8 cellular contexts compared by ENCODE assay signal in the genomic region with DNA sequence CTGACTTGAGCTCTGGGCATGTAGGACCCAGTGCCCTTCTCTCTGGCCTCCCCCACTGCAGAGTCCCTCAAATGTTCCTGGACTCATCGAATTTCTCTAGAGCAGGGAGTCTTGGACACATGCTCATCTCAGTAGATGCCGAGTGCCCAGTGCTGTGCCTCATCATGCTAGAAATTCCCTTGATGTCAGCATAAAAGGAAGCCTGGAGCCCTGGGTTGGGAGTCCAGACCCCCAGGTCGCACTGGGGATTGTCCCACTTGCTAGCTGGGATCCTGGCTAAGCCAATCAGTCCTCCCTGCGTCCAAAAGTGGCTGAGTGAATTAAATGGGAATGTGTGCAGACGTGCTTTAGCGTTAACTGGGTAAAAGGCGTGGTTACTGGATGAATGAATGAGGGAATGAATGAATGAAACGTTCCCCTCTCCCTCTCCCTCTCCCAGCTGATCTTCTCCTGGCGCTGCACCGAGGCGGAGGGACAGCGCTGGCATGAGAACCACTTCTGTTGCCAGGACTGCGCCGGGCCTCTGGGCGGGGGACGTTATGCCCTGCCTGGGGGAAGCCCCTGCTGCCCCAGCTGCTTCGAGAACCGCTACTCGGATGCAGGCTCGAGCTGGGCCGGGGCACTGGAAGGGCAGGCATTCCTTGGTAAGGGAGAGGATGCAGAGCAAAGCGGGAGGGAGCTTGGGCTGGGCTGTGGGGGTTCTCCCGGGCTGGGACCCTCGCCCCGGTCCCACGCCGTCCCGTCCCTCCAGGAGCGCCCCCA. TPM values are rescaled to one million over a fixed set of nuclear protein-coding genes. Genes with fewer than 3 reads are reported as not detected.
DNase-seq lines count a peak whose midpoint lies in the region; ATAC-seq, FAIRE-seq and TF ChIP-seq lines count a peak whose summit lies in the region.

No MANE protein-coding gene starts in this region.

- TF ChIP-seq CTCF in CD4-positive, alpha-beta T cell (IDR thresholded peaks at IDR 0.05) = no peak
- no peak for TF ChIP-seq CTCF in ascending aorta (IDR thresholded peaks at IDR 0.05)

- FAIRE-seq in HTR-8/SVneo (lab: Jason Lieb, UNC) (no peak), RCC 7860 (lab: Jason Lieb, UNC) (no peak)

- H3K27ac Mint-ChIP-seq in CD4-positive, alpha-beta T cell = no peak overlapping the region
- no peak overlapping the region for H3K27ac Mint-ChIP-seq in stimulated activated effector memory CD8-positive, alpha-beta T cell treated with anti-CD3 and anti-CD28 coated beads, Interleukin-12 subunit alpha, Interleukin-12 subunit beta, amount 100 ng/mL, for 72 hours

- H3K9ac ChIP-seq in iPS-15b (ENCODE audit: low read depth, low read length) = peak overlapping the region; percentile 47

- peaks cover 17 to 18% of the 10 kb centered on the region in 2 donors for H3K4me1 ChIP-seq in ascending aorta
- peaks cover 5% of the 10 kb centered on the region for H3K4me1 ChIP-seq in iPS-15b (ENCODE audit: control insufficient read depth, insufficient read depth, low read length)

- POLR2A ChIA-PET in CD4-positive, alpha-beta T cell (lab: Charles Lee) = interaction anchor here (1.2 to 3.0 kb wide), 15 partner anchors 52 to 1844 kb away, joined by 3 to 41 read pairs (median 9); a partner anchor contains a TSS

- H3K4me3 ChIP-seq in ascending aorta = peak overlapping the region; percentile 75 to 79
- peak overlapping the region; percentile 67 for H3K4me3 ChIP-seq in iPS-15b (ENCODE audit: low read depth, low read length)

- no peaks in the 10 kb centered on the region for H3K9me3 ChIP-seq in CD4-positive, alpha-beta T cell (ENCODE audit: control insufficient read depth, low read length)
- H3K9me3 ChIP-seq in ascending aorta (no peaks in the 10 kb centered on the region), iPS-15b (ENCODE audit: control insufficient read depth, insufficient read depth, low read length) (no peaks in the 10 kb centered on the region)

- peak overlapping the region; percentile 92 for H3K4me3 Mint-ChIP-seq in CD4-positive, alpha-beta T cell
- H3K4me3 Mint-ChIP-seq in stimulated activated effector memory CD8-positive, alpha-beta T cell treated with anti-CD3 and anti-CD28 coated beads, Interleukin-12 subunit alpha, Interleukin-12 subunit beta, amount 100 ng/mL, for 72 hours = peak overlapping the region; percentile 92

- CTCF ChIA-PET in CD4-positive, alpha-beta T cell (lab: Charles Lee) = interaction anchor here (0.7 to 2.9 kb wide), 16 partner anchors 8 to 778 kb away, joined by 3 to 75 read pairs (median 12); a partner anchor contains a TSS

- H3K36me3 Mint-ChIP-seq in CD4-positive, alpha-beta T cell (ENCODE audit: low read depth) = peaks cover 31% of the 10 kb centered on the region
- H3K36me3 Mint-ChIP-seq in stimulated activated effector memory CD8-positive, alpha-beta T cell treated with anti-CD3 and anti-CD28 coated beads, Interleukin-12 subunit alpha, Interleukin-12 subunit beta, amount 100 ng/mL, for 72 hours = peaks cover 37% of the 10 kb centered on the region

- H3K9me3 Mint-ChIP-seq in CD4-positive, alpha-beta T cell = no peaks in the 10 kb centered on the region
- H3K9me3 Mint-ChIP-seq in stimulated activated effector memory CD8-positive, alpha-beta T cell treated with anti-CD3 and anti-CD28 coated beads, Interleukin-12 subunit alpha, Interleukin-12 subunit beta, amount 100 ng/mL, for 72 hours = no peaks in the 10 kb centered on the region

- H3K27ac ChIP-seq in CD4-positive, alpha-beta T cell (ENCODE audit: low read depth, low read length) = no peak overlapping the region
- H3K27ac ChIP-seq in ascending aorta = peak overlapping the region; percentile 71 to 92

- H3K4me1 Mint-ChIP-seq in CD4-positive, alpha-beta T cell (ENCODE audit: low read depth) = peaks cover 32% of the 10 kb centered on the region
- peaks cover 20% of the 10 kb centered on the region for H3K4me1 Mint-ChIP-seq in stimulated activated effector memory CD8-positive, alpha-beta T cell treated with anti-CD3 and anti-CD28 coated beads, Interleukin-12 subunit alpha, Interleukin-12 subunit beta, amount 100 ng/mL, for 72 hours

- peaks cover 5% of the 10 kb centered on the region for H3K27me3 ChIP-seq in CD4-positive, alpha-beta T cell (ENCODE audit: control insufficient read depth, insufficient read depth, low read length)
- H3K27me3 ChIP-seq in ascending aorta = no peaks in the 10 kb centered on the region
- H3K27me3 ChIP-seq in iPS-15b (ENCODE audit: control insufficient read depth, insufficient read depth, low read length) = peaks cover 48% of the 10 kb centered on the region

- H3K27me3 Mint-ChIP-seq in CD4-positive, alpha-beta T cell = peaks cover 5% of the 10 kb centered on the region

- H3K36me3 ChIP-seq in ascending aorta (peaks cover 5 to 17% of the 10 kb centered on the region in 2 donors), iPS-15b (ENCODE audit: control insufficient read depth, insufficient read depth, low read length) (no peaks in the 10 kb centered on the region)

- no peak for ATAC-seq in CD4-positive, alpha-beta T cell (ENCODE audit: poor library complexity)
- peak; percentile 3 for ATAC-seq in HG02610 (IDR thresholded peaks at IDR 0.05; ENCODE audit: unreplicated experiment)
- no peak for ATAC-seq in stimulated activated effector memory CD8-positive, alpha-beta T cell treated with anti-CD3 and anti-CD28 coated beads, Interleukin-12 subunit alpha, Interleukin-12 subunit beta, amount 100 ng/mL, for 72 hours

- intact Hi-C loops in CD4-positive, alpha-beta T cell (cut with DNase I, micrococcal nuclease) = loop anchor here (2.0 to 10.0 kb wide), 7 partner anchors 51 to 1109 kb away; a partner anchor contains a TSS
- intact Hi-C loops in ascending aorta (cut with DNase I) = loop anchor here (2.0 to 10.0 kb wide), 9 partner anchors 79 to 1839 kb away; a partner anchor contains a TSS

- DNase-seq in CD4-positive, alpha-beta T cell = peak in 1 of 10 experiments; percentile 38
- DNase-seq in ascending aorta (ENCODE audit: low spot score in 2 of 2) (no peak), HTR-8/SVneo (ENCODE audit: insufficient read length, low spot score) (no peak), RCC 7860 (ENCODE audit: low spot score) (no peak), NK-92 (lab: John Stamatoyannopoulos, UW; ENCODE audit: unreplicated experiment) (no peak)
- DNase-seq in stimulated activated effector memory CD8-positive, alpha-beta T cell treated with anti-CD3 and anti-CD28 coated beads, Interleukin-12 subunit alpha, Interleukin-12 subunit beta, amount 100 ng/mL, for 72 hours (ENCODE audit: low spot score in 2 of 2) = no peak

RNA-seq across cellular contexts. Expression of a gene that starts 1.6 kb away (rescaled TPM):
- total RNA-seq in CD4-positive, alpha-beta T cell = 10 to 100 TPM; 78.8 to 83.2 TPM
- total RNA-seq in ascending aorta = 79.9 TPM

RNA-seq across cellular contexts. Expression of a gene that starts 5.3 kb away (rescaled TPM):
- total RNA-seq in CD4-positive, alpha-beta T cell = not detected
- total RNA-seq in ascending aorta = 15.5 TPM

RNA-seq across cellular contexts. Expression of a gene that starts 6.2 kb away (rescaled TPM):
- total RNA-seq in CD4-positive, alpha-beta T cell = 1 to 10 TPM; 4.6 to 5.4 TPM
- total RNA-seq in ascending aorta = 26.0 TPM

RNA-seq across cellular contexts. Expression of a gene that starts 38.7 kb away (rescaled TPM):
- total RNA-seq in CD4-positive, alpha-beta T cell = not detected
- total RNA-seq in ascending aorta = 0.53 TPM

RNA-seq across cellular contexts. Expression of a gene that starts 50.5 kb away (rescaled TPM):
- total RNA-seq in CD4-positive, alpha-beta T cell = 10 to 100 TPM; 23.8 to 24.1 TPM
- total RNA-seq in ascending aorta = 18.6 TPM

Comparison
In these comparisons a context has a peak if more than half of its experiments do, and no peak if none do; other contexts are left out.
1. RNA of a gene that starts 5.3 kb away (total RNA-seq): 15.5 TPM in ascending aorta (single experiment); not detected in CD4-positive, alpha-beta T cell; every median in the first group is over 10 times any median in the second.